In the genomic region with DNA sequence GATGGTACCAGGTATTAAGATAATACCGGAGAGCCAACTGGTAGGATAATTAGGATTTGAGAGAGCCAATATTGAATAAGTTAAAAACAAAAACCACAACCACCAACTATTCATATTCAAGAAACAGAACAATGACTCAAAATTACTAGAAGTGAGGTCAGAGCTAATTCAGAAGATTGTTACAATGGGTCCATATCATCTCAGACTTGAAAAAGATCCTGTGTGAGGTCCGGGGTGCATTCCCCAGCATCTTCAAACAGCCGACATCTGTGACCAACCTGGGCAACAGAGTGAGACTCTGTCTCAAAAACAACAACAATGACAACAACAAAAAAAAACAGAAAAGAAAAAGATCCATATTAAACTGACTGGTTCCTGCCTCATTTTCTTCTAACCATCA, we compare ENCODE assay signal across 9 cellular contexts.
"Had no signal": no experiment of that assay in that cellular context is flagged by ENCODE, and none has a peak within 500 bp of the region (broad histone marks: within the 10 kb centered on the region; RNA-seq: fewer than 3 reads in every experiment).

No MANE protein-coding gene starts in this region.

- H3K4me3 Mint-ChIP-seq: effector memory CD8-positive, alpha-beta T cell; naive B cell had no signal

- H3K27me3 Mint-ChIP-seq: effector memory CD8-positive, alpha-beta T cell; naive B cell had no signal

- DNase-seq: amniotic stem cell; effector memory CD8-positive, alpha-beta T cell; foreskin fibroblast; mesenchymal stem cell; mucosa of descending colon; naive B cell; right cardiac atrium; stimulated activated CD4-positive, alpha-beta T cell treated with anti-CD3 and anti-CD28 coated beads, Interleukin-2, amount 100 ng/mL, for 48 hours; upper lobe of right lung had no signal

- ATAC-seq: effector memory CD8-positive, alpha-beta T cell; mucosa of descending colon; right cardiac atrium; upper lobe of right lung had no signal

- H3K9me3 Mint-ChIP-seq: effector memory CD8-positive, alpha-beta T cell; naive B cell had no signal
